Comparison of ENCODE assay signal across 12 cellular contexts in genomic region chr1:68338107-68338506, GRCh38.
"Had no signal": no experiment of that assay in that cellular context is flagged by ENCODE, and none has a peak within 500 bp of the region (broad histone marks: within the 10 kb centered on the region; RNA-seq: fewer than 3 reads in every experiment).

No MANE protein-coding gene starts in this region.

- H3K4me3 Mint-ChIP-seq: activated T-helper 17 cell treated with anti-CD3 and anti-CD28 coated beads, Interleukin-2, amount 50 U/mL, for 72 hours; naive thymus-derived CD4-positive, alpha-beta T cell; stimulated activated memory B cell treated with anti-CD40 and anti-IgM and Interleukin-4, amounts not matched to agents 10 μg/mL and 1 μg/mL and 100 μg/mL, for 72 hours had no signal

- FAIRE-seq: frontal cortex had no signal

- DNase-seq: activated CD4-positive, alpha-beta T cell treated with anti-CD3 and anti-CD28 coated beads, Interleukin-2, amount 50 U/mL, for 1 hour; activated CD4-positive, CD25-positive, alpha-beta regulatory T cell; activated naive CD4-positive, alpha-beta T cell treated with Interleukin-2 at 50 U/mL for 16 hours; heart right ventricle; left cardiac atrium; mucosa of descending colon; naive thymus-derived CD4-positive, alpha-beta T cell; stimulated activated CD4-positive, alpha-beta T cell treated with anti-CD3 and anti-CD28 coated beads, Interleukin-2, amount 100 ng/mL, for 48 hours; tibial artery had no signal

- ATAC-seq: activated T-helper 17 cell treated with anti-CD3 and anti-CD28 coated beads, Interleukin-2, amount 50 U/mL, for 72 hours; mucosa of descending colon; naive thymus-derived CD4-positive, alpha-beta T cell; stimulated activated memory B cell treated with anti-CD40 and anti-IgM and Interleukin-4, amounts not matched to agents 10 μg/mL and 1 μg/mL and 100 μg/mL, for 72 hours had no signal

- H3K4me1 Mint-ChIP-seq: activated T-helper 17 cell treated with anti-CD3 and anti-CD28 coated beads, Interleukin-2, amount 50 U/mL, for 72 hours; stimulated activated memory B cell treated with anti-CD40 and anti-IgM and Interleukin-4, amounts not matched to agents 10 μg/mL and 1 μg/mL and 100 μg/mL, for 72 hours had no signal

- H3K9me3 Mint-ChIP-seq: activated T-helper 17 cell treated with anti-CD3 and anti-CD28 coated beads, Interleukin-2, amount 50 U/mL, for 72 hours had no signal

- H3K27ac Mint-ChIP-seq: activated T-helper 17 cell treated with anti-CD3 and anti-CD28 coated beads, Interleukin-2, amount 50 U/mL, for 72 hours; naive thymus-derived CD4-positive, alpha-beta T cell; stimulated activated memory B cell treated with anti-CD40 and anti-IgM and Interleukin-4, amounts not matched to agents 10 μg/mL and 1 μg/mL and 100 μg/mL, for 72 hours had no signal

- H3K36me3 Mint-ChIP-seq: stimulated activated memory B cell treated with anti-CD40 and anti-IgM and Interleukin-4, amounts not matched to agents 10 μg/mL and 1 μg/mL and 100 μg/mL, for 72 hours had no signal
